Comparison of ENCODE assay signal across 1 cellular context in genomic region chr11:6656581-6656915, GRCh38.
TF ChIP-seq lines count a peak whose summit lies in the region.

No MANE protein-coding gene starts in this region.

TF ChIP-seq in HepG2, 621 proteins besides CTCF, POLR2A, EP300 and RAD21:
- TF ChIP-seq E2F5 (CRISPR knock-in tag; conservative IDR thresholded peaks at IDR 0.05) (no peak), ZNF282 (IDR thresholded peaks at IDR 0.05; ENCODE audit: partially characterized antibody) (no peak), TGIF2 (CRISPR knock-in tag; IDR thresholded peaks at IDR 0.05) (no peak), MIER2 (CRISPR knock-in tag; IDR thresholded peaks at IDR 0.05) (no peak), KLF6 (CRISPR knock-in tag; IDR thresholded peaks at IDR 0.05) (no peak), ZBTB43 (CRISPR knock-in tag; conservative IDR thresholded peaks at IDR 0.05) (no peak), ZNF383 (CRISPR knock-in tag; IDR thresholded peaks at IDR 0.05; ENCODE audit: borderline replicate concordance) (no peak), ZNF816 (CRISPR knock-in tag; IDR thresholded peaks at IDR 0.05; ENCODE audit: borderline replicate concordance) (no peak), ELF1 (CRISPR knock-in tag; IDR thresholded peaks at IDR 0.05) (no peak), EZH2 (conservative IDR thresholded peaks at IDR 0.05; ENCODE audit: low read depth, low read length) (no peak), NFYC (CRISPR knock-in tag; IDR thresholded peaks at IDR 0.05) (no peak), REXO4 (CRISPR knock-in tag; IDR thresholded peaks at IDR 0.05; ENCODE audit: borderline replicate concordance) (no peak), PATZ1 (CRISPR knock-in tag; IDR thresholded peaks at IDR 0.05) (no peak), ZNF18 (CRISPR knock-in tag; IDR thresholded peaks at IDR 0.05; ENCODE audit: insufficient replicate concordance) (no peak), ZNF546 (CRISPR knock-in tag; conservative IDR thresholded peaks at IDR 0.05) (no peak), FOXK1 (CRISPR knock-in tag; IDR thresholded peaks at IDR 0.05; ENCODE audit: borderline replicate concordance, low read depth) (no peak), ZNF451 (CRISPR knock-in tag; IDR thresholded peaks at IDR 0.05) (no peak), NFRKB (IDR thresholded peaks at IDR 0.05) (no peak), ZNF124 (CRISPR knock-in tag; IDR thresholded peaks at IDR 0.05) (no peak), SYNCRIP (IDR thresholded peaks at IDR 0.05; ENCODE audit: insufficient read depth, low read depth, low read length) (no peak)
